Comparison of ENCODE assay signal across 7 cellular contexts in the genomic region with DNA sequence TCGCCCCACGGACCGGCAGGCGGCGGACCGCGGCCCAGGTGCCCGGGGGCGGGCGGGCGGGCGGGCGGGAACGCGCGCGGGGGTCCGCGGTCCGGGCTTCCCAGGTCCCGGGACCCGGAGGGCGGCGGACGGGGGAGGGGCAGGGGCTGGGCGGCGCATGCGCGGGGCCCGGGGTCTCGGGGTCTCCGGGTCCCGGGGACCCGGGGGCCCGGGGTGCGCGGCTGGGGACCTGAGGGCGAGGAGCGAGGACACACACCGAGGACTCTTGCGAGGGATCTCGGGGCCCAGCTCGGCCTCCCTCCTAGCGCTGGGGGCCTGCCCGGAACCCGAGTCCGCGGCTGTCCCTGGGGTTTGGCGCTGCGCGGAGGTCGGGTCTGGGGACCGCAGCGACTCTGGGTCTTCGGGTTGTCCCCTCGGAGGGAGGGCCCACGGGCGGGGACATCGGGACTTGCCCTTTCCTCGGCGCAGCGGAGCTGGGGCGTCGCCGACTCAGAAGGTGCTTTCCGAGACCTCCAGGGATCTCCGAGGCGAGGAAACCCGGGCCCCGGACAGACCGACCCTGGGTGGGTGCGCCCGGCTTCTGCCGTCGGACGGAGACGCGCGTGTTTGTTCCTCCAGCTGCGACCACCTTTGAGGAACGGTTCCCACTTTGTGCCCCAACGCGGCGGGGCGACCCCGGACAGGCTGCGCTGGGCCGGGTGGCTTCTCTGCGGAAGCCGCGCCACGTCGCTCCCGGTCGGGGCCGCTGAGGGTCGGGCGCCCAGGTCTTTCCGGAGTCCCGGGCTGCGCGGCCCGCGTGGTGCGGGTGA. TPM values are rescaled to one million over a fixed set of nuclear protein-coding genes. Genes with fewer than 3 reads are reported as not detected.
DNase-seq lines count a peak whose midpoint lies in the region; ATAC-seq and TF ChIP-seq lines count a peak whose summit lies in the region.

No MANE protein-coding gene starts in this region.

- H4K20me1 ChIP-seq in SU-DHL-6 (ENCODE audit: low read depth, low read length) (no peaks in the 10 kb centered on the region), smooth muscle cell (ENCODE audit: low read depth) (peaks cover 41% of the 10 kb centered on the region)

- H3K27me3 ChIP-seq in SU-DHL-6 (ENCODE audit: low read length) (no peaks in the 10 kb centered on the region), smooth muscle cell (ENCODE audit: low read depth) (no peaks in the 10 kb centered on the region)

- H3K36me3 ChIP-seq in SU-DHL-6 (ENCODE audit: low read length) (no peaks in the 10 kb centered on the region), smooth muscle cell (ENCODE audit: low read depth) (no peaks in the 10 kb centered on the region)

- peak; percentile 31 for ATAC-seq in GM18907 (IDR thresholded peaks at IDR 0.05; ENCODE audit: unreplicated experiment)
- ATAC-seq in HG02973 (IDR thresholded peaks at IDR 0.05; ENCODE audit: unreplicated experiment): peak; percentile 36
- ATAC-seq in GM19395 (IDR thresholded peaks at IDR 0.05; ENCODE audit: unreplicated experiment): no peak

- no peaks in the 10 kb centered on the region for H3K4me1 ChIP-seq in smooth muscle cell (ENCODE audit: low read depth)

- H3K4me2 ChIP-seq in SU-DHL-6 (ENCODE audit: low read depth, low read length, poor library complexity, severe bottlenecking): peak overlapping the region; percentile 78
- peak overlapping the region; percentile 89 for H3K4me2 ChIP-seq in smooth muscle cell

- H3K27ac ChIP-seq in SU-DHL-6 (ENCODE audit: low read depth, low read length): no peak overlapping the region
- peak overlapping the region; percentile 48 for H3K27ac ChIP-seq in angular gyrus (ENCODE audit: low read depth, low read length)
- H3K27ac ChIP-seq in smooth muscle cell (ENCODE audit: low read depth): no peak overlapping the region

- TF ChIP-seq CTCF in SU-DHL-6 (IDR thresholded peaks at IDR 0.05; ENCODE audit: insufficient read depth, low read length, poor library complexity, severe bottlenecking) (no peak), smooth muscle cell (IDR thresholded peaks at IDR 0.05; ENCODE audit: borderline replicate concordance, insufficient read depth, poor library complexity, severe bottlenecking) (no peak)

- peak overlapping the region; percentile 80 for H3K4me3 ChIP-seq in SU-DHL-6 (ENCODE audit: insufficient read depth, low read length, poor library complexity, severe bottlenecking)
- peak overlapping the region; percentile 64 for H3K4me3 ChIP-seq in iPS-11a (ENCODE audit: low read depth, low read length)
- peak overlapping the region; percentile 64 for H3K4me3 ChIP-seq in smooth muscle cell

- H3K9ac ChIP-seq in SU-DHL-6 (ENCODE audit: low read length): peak overlapping the region; percentile 63
- peak overlapping the region; percentile 64 for H3K9ac ChIP-seq in smooth muscle cell (ENCODE audit: low read depth)

- H3K9me3 ChIP-seq in SU-DHL-6 (ENCODE audit: insufficient read depth, low read length): no peaks in the 10 kb centered on the region
- no peaks in the 10 kb centered on the region for H3K9me3 ChIP-seq in smooth muscle cell (replicated peaks; ENCODE audit: low read depth)

- WGBS in smooth muscle cell (ENCODE audit: low lambda C conversion rate): under 1% methylated on average over 57 of the region's 105 CpGs

- no peaks in the 10 kb centered on the region for H3K79me2 ChIP-seq in SU-DHL-6 (ENCODE audit: insufficient read depth, low read length)
- peaks cover 8% of the 10 kb centered on the region for H3K79me2 ChIP-seq in smooth muscle cell (ENCODE audit: low read depth)

- H3F3A ChIP-seq in SU-DHL-6 (ENCODE audit: insufficient read depth) (peaks cover 6% of the 10 kb centered on the region; the same call in 1 of the 2 replicates), smooth muscle cell (ENCODE audit: low read depth) (no peaks in the 10 kb centered on the region)

- no peaks in the 10 kb centered on the region for H3K9me2 ChIP-seq in SU-DHL-6 (replicated peaks; ENCODE audit: insufficient read depth, low read length)

- DNase-seq in smooth muscle cell (lab: John Stamatoyannopoulos, UW; ENCODE audit: unreplicated experiment): no peak

- H2AFZ ChIP-seq in SU-DHL-6 (ENCODE audit: low read depth, low read length, severe bottlenecking) (peak overlapping the region; percentile 83), smooth muscle cell (ENCODE audit: low read depth) (peak overlapping the region; percentile 58)

RNA-seq across cellular contexts. Expression of a gene that starts 0.5 kb away (rescaled TPM):
- total RNA-seq in smooth muscle cell: 13.7 and 18.0 TPM in 2 replicates
- 8.8 and 9.2 TPM in 2 replicates for polyA plus RNA-seq in smooth muscle cell
